8 cellular contexts compared by ENCODE assay signal in genomic region chr3:13484861-13485590, GRCh38. TPM values are rescaled to one million over a fixed set of nuclear protein-coding genes. Genes with fewer than 3 reads are reported as not detected.
DNase-seq lines count a peak whose midpoint lies in the region; ATAC-seq and TF ChIP-seq lines count a peak whose summit lies in the region.

No MANE protein-coding gene starts in this region.

- H3K4me3 ChIP-seq in mammary epithelial cell (replicated peaks in 1 of 3; ENCODE audit: insufficient read depth in 1 of 3, low read depth in 2 of 3, low read length in 3 of 3) = no peak overlapping the region
- no peak overlapping the region for H3K4me3 ChIP-seq in upper lobe of right lung
- no peak overlapping the region for H3K4me3 ChIP-seq in trophoblast cell (ENCODE audit: low read depth, low read length)

- no peak overlapping the region for H3K23ac ChIP-seq in trophoblast cell (ENCODE audit: low read length)

- intact Hi-C loops in mammary epithelial cell (cut with micrococcal nuclease) (no loop called here), left colon (cut with DNase I, micrococcal nuclease) (no loop called here), upper lobe of right lung (cut with DNase I) (no loop called here)

- H4K8ac ChIP-seq in trophoblast cell (ENCODE audit: low read depth, low read length) = no peak overlapping the region

- H3K79me2 ChIP-seq in mammary epithelial cell (ENCODE audit: insufficient read depth, low read length) (no peaks in the 10 kb centered on the region), trophoblast cell (ENCODE audit: control insufficient read depth, insufficient read depth, low read length, poor library complexity) (peaks cover 2% of the 10 kb centered on the region)

- H3K9me3 ChIP-seq in mammary epithelial cell (replicated peaks; ENCODE audit: insufficient read depth, low read length) = no peaks in the 10 kb centered on the region
- no peaks in the 10 kb centered on the region for H3K9me3 ChIP-seq in upper lobe of right lung
- H3K9me3 ChIP-seq in trophoblast cell (ENCODE audit: insufficient read depth, low read depth, low read length) = peaks cover 4% of the 10 kb centered on the region

- H3K27ac ChIP-seq in mammary epithelial cell (ENCODE audit: insufficient read depth, low read depth, low read length) (peak overlapping the region; percentile 52), upper lobe of right lung (peak overlapping the region; percentile 80), trophoblast cell (ENCODE audit: low read depth, low read length) (no peak overlapping the region)

- H3K14ac ChIP-seq in trophoblast cell (ENCODE audit: low read length) = no peak overlapping the region

- TF ChIP-seq CTCF in mammary epithelial cell (conservative IDR thresholded peaks at IDR 0.05 in 1 of 2, IDR thresholded peaks at IDR 0.05 in 1 of 2; ENCODE audit: extremely low read depth in 1 of 2, insufficient read depth in 1 of 2, low read depth in 1 of 2, low read length in 2 of 2) (no peak), upper lobe of right lung (IDR thresholded peaks at IDR 0.05) (no peak)

- ATAC-seq in left colon = peak; percentile 92
- peak; percentile 84 for ATAC-seq in upper lobe of right lung

- H2AFZ ChIP-seq in mammary epithelial cell (ENCODE audit: low read depth, low read length) (peak overlapping the region; percentile 81), trophoblast cell (ENCODE audit: insufficient read depth, low read length, poor library complexity) (no peak overlapping the region)

- H2BK120ac ChIP-seq in trophoblast cell (ENCODE audit: insufficient read depth, low read length, poor library complexity) = no peak overlapping the region

- H3K36me3 ChIP-seq in mammary epithelial cell (ENCODE audit: insufficient read depth, low read length) (no peaks in the 10 kb centered on the region), upper lobe of right lung (no peaks in the 10 kb centered on the region), trophoblast cell (ENCODE audit: control insufficient read depth in 1 of 2, insufficient read depth in 2 of 2, low read length in 2 of 2) (no peaks in the 10 kb centered on the region)

- no peak overlapping the region for H2AK5ac ChIP-seq in trophoblast cell (ENCODE audit: low read length)

- peak; percentile 63 for DNase-seq in DMS79 treated with DMSO at 0.1 percent for 48 hours (lab: John Stamatoyannopoulos, UW)
- peak; percentile 93 for DNase-seq in NCI-H2029 (lab: John Stamatoyannopoulos, UW)
- peak; percentile 81 for DNase-seq in mammary epithelial cell
- DNase-seq in left colon = peak; percentile 92
- DNase-seq in upper lobe of right lung = peak; percentile 91
- no peak for DNase-seq in NCI-H2227 (lab: John Stamatoyannopoulos, UW; ENCODE audit: unreplicated experiment)
- DNase-seq in NCI-H1436 (lab: John Stamatoyannopoulos, UW) = no peak
- DNase-seq in trophoblast cell = no peak

- peaks cover 4% of the 10 kb centered on the region for H3K79me1 ChIP-seq in trophoblast cell (ENCODE audit: low read length)

- H4K20me1 ChIP-seq in mammary epithelial cell (ENCODE audit: insufficient read depth, low read length) = no peaks in the 10 kb centered on the region

- CTCF ChIA-PET in mammary epithelial cell (lab: Charles Lee; ENCODE audit: low non-redundant PET) = interaction anchor here (0.5 kb wide), 1 partner anchor 393 kb away, joined by 3 read pairs; no protein-coding TSS in a partner anchor

- H3K27me3 ChIP-seq in mammary epithelial cell (ENCODE audit: insufficient read depth, low read length) (no peaks in the 10 kb centered on the region), upper lobe of right lung (no peaks in the 10 kb centered on the region), trophoblast cell (ENCODE audit: insufficient read depth, low read length) (no peaks in the 10 kb centered on the region)

- H3K4me1 ChIP-seq in mammary epithelial cell (ENCODE audit: insufficient read depth, low read length) = peaks cover 22% of the 10 kb centered on the region
- peaks cover 20% of the 10 kb centered on the region for H3K4me1 ChIP-seq in upper lobe of right lung
- H3K4me1 ChIP-seq in trophoblast cell (ENCODE audit: control insufficient read depth in 1 of 2, insufficient read depth in 2 of 2, low read length in 2 of 2) = peaks cover 9 to 12% of the 10 kb centered on the region in 2 experiments

- 28% methylated on average over 7 of the region's 7 CpGs for WGBS in mammary epithelial cell (ENCODE audit: low coverage, missing lambda C conversion rate)
- WGBS in trophoblast cell (ENCODE audit: extremely low coverage, insufficient coverage, insufficient read length) = no CpG with 5 or more reads among the region's 7 CpGs

- no peak overlapping the region for H2BK12ac ChIP-seq in trophoblast cell (ENCODE audit: low read length)

- dilution Hi-C loops in mammary epithelial cell (cut with HindIII; ENCODE audit: low sequenced_read_pairs) = loop anchor here (5.0 kb wide), 1 partner anchor 47 kb away; no protein-coding TSS in a partner anchor

- no peak overlapping the region for H4K12ac ChIP-seq in trophoblast cell (ENCODE audit: low read depth, low read length)

- no peak overlapping the region for H4K91ac ChIP-seq in trophoblast cell (ENCODE audit: low read depth, low read length)

- no peak overlapping the region for H2BK5ac ChIP-seq in trophoblast cell (ENCODE audit: low read depth, low read length, poor library complexity)

- in situ Hi-C loops in mammary epithelial cell (cut with MboI; ENCODE audit: low sequenced_read_pairs in 2 of 2) = no loop called here

- H3K4me2 ChIP-seq in mammary epithelial cell (ENCODE audit: insufficient read depth, low read depth, low read length) (peak overlapping the region; percentile 68), trophoblast cell (ENCODE audit: low read length) (no peak overlapping the region)

- no TSS peak for BruUV-seq in mammary epithelial cell (replicated peaks; lab: Mats Ljungman, UMichigan)

- H3K4ac ChIP-seq in trophoblast cell (ENCODE audit: low read depth, low read length) = no peak overlapping the region

- no peak overlapping the region for H3K18ac ChIP-seq in trophoblast cell (ENCODE audit: low read length)

- H3K9ac ChIP-seq in mammary epithelial cell (ENCODE audit: insufficient read depth, low read length) (no peak overlapping the region), trophoblast cell (ENCODE audit: low read length) (no peak overlapping the region)

RNA-seq across cellular contexts. Expression of gene HDAC11, which starts 4.9 kb away (rescaled TPM):
- total RNA-seq in mammary epithelial cell = 10 to 100 TPM; 17.2 to 17.7 TPM
- polyA plus RNA-seq in mammary epithelial cell = 8.5 TPM
- polyA minus RNA-seq in mammary epithelial cell = 7.9 TPM
- 10 to 100 TPM; 27.1 to 28.2 TPM for total RNA-seq in left colon
- 15.0 TPM for total RNA-seq in upper lobe of right lung
- polyA plus RNA-seq in trophoblast cell (2013) = 3.4 and 3.8 TPM in 2 replicates

Comparison
In these comparisons a context has a peak if more than half of its experiments do, and no peak if none do; other contexts are left out.
1. DNase-seq: peak in DMS79 treated with DMSO at 0.1 percent for 48 hours (single experiment), NCI-H2029 (single experiment), mammary epithelial cell (single experiment), left colon (2 of 2) and upper lobe of right lung (single experiment); none in NCI-H2227 (single experiment), NCI-H1436 (single experiment) and trophoblast cell (0 of 2).